Comparison of ENCODE assay signal across 8 cellular contexts in genomic region chr7:73701357-73701995, GRCh38. TPM values are rescaled to one million over a fixed set of nuclear protein-coding genes. Genes with fewer than 3 reads are reported as not detected.
DNase-seq lines count a peak whose midpoint lies in the region; ATAC-seq and TF ChIP-seq lines count a peak whose summit lies in the region.

No MANE protein-coding gene starts in this region.

- no peaks in the 10 kb centered on the region for H3K27me3 ChIP-seq in Loucy (ENCODE audit: insufficient read depth, low read length, poor library complexity, severe bottlenecking)
- no peaks in the 10 kb centered on the region for H3K27me3 ChIP-seq in adrenal gland
- H3K27me3 ChIP-seq in transverse colon, result no peaks in the 10 kb centered on the region

- H3K4me2 ChIP-seq in Loucy (ENCODE audit: low read depth, low read length, poor library complexity, severe bottlenecking), result no peak overlapping the region

- no peaks in the 10 kb centered on the region for H4K20me1 ChIP-seq in Loucy (ENCODE audit: insufficient read depth, low read length, poor library complexity, severe bottlenecking)

- TF ChIP-seq POLR2A in adrenal gland (IDR thresholded peaks at IDR 0.05), result no peak
- no peak for TF ChIP-seq POLR2A in transverse colon (IDR thresholded peaks at IDR 0.05)

- H3K9me2 ChIP-seq in Loucy (replicated peaks; ENCODE audit: low read depth, low read length), result no peaks in the 10 kb centered on the region

- WGBS in adrenal gland, 4 donors, result 62 to 68% (median 65%) methylated on average over 11 to 13 of the region's 13 CpGs
- whole genome bisulfite sequencing in transverse colon (ENCODE audit: low coverage in 1 of 2), 2 donors, result 72 to 100% methylated on average over 2 to 13 of the region's 13 CpGs

- in situ Hi-C loops in transverse colon (cut with MboI; ENCODE audit: low pct_ligation_motif_present in 1 of 4, low pct_unique_long_range_greater_than_20kb in 1 of 4, low sequenced_read_pairs in 3 of 4), result no loop called here

- H3K9me3 ChIP-seq in Loucy (ENCODE audit: insufficient read depth, low read depth, low read length), result no peaks in the 10 kb centered on the region
- no peaks in the 10 kb centered on the region for H3K9me3 ChIP-seq in adrenal gland (replicated peaks in 1 of 3)
- H3K9me3 ChIP-seq in transverse colon, result no peaks in the 10 kb centered on the region

- DNase-seq in SHP77 (lab: John Stamatoyannopoulos, UW), result peak; percentile 40 to 61
- no peak for DNase-seq in SHP77 treated with DMSO at 0.1 percent for 48 hours (lab: John Stamatoyannopoulos, UW)
- DNase-seq in adrenal gland, result peak in 6 of 7 donors; percentile 48 to 81 (median 60)
- peak; percentile 52 for DNase-seq in iris pigment epithelial cell (ENCODE audit: low read depth)
- DNase-seq in transverse colon, result peak; percentile 62
- DNase-seq in posterior vena cava (ENCODE audit: low spot score), result no peak

- H3K4me1 ChIP-seq in Loucy (ENCODE audit: insufficient read depth, low read length, poor library complexity, severe bottlenecking) (no peaks in the 10 kb centered on the region), adrenal gland (replicated peaks in 1 of 2) (no peaks in the 10 kb centered on the region), transverse colon (peaks cover 7 to 20% (median 16%) of the 10 kb centered on the region in 4 donors)

- no peak for ATAC-seq in GM19035 (IDR thresholded peaks at IDR 0.05; ENCODE audit: unreplicated experiment)

- H3F3A ChIP-seq in Loucy (ENCODE audit: low read depth), result no peaks in the 10 kb centered on the region

- H3K27ac ChIP-seq in adrenal gland, result no peak overlapping the region
- no peak overlapping the region for H3K27ac ChIP-seq in transverse colon

- H3K36me3 ChIP-seq in Loucy (ENCODE audit: insufficient read depth, low read length) (peaks cover 24% of the 10 kb centered on the region; the same call in 1 of the 2 replicates), adrenal gland (replicated peaks in 1 of 2) (peaks cover 0 to 28% of the 10 kb centered on the region in 2 donors), transverse colon (peaks cover 0 to 7% (median under 1%) of the 10 kb centered on the region in 4 donors)

- H3K4me3 ChIP-seq in Loucy (ENCODE audit: low read length, poor library complexity, severe bottlenecking) (no peak overlapping the region), adrenal gland (no peak overlapping the region), transverse colon (no peak overlapping the region)

- no peak overlapping the region for H2AFZ ChIP-seq in Loucy (ENCODE audit: low read length)

- H3K79me2 ChIP-seq in Loucy (ENCODE audit: insufficient read depth, low read length), result no peaks in the 10 kb centered on the region

- TF ChIP-seq CTCF in Loucy (conservative IDR thresholded peaks at IDR 0.05; ENCODE audit: low read length) (peak; percentile 64), adrenal gland (IDR thresholded peaks at IDR 0.05) (peak; percentile 16 to 63 (median 50)), transverse colon (IDR thresholded peaks at IDR 0.05) (peak; percentile 51 to 72 (median 61))

- intact Hi-C loops in adrenal gland (cut with DNase I), result no loop called here
- intact Hi-C loops in transverse colon (cut with DNase I; ENCODE audit: low total_unique reads), result no loop called here
- intact Hi-C loops in posterior vena cava (cut with DNase I), result no loop called here

- TF ChIP-seq EP300 in transverse colon (IDR thresholded peaks at IDR 0.05; ENCODE audit: low read depth), result no peak

- no peak overlapping the region for H3K9ac ChIP-seq in Loucy (ENCODE audit: low read depth, low read length, poor library complexity, severe bottlenecking)

RNA-seq across cellular contexts. Expression of gene STX1A, which starts 18.0 kb away (rescaled TPM):
- total RNA-seq in adrenal gland (1 to 10 TPM in 7 of 8 donors, under 1 TPM in 1; 0.52 to 8.0 (median 4.2) TPM), transverse colon (1 to 10 TPM; 4.1 to 6.0 (median 5.0) TPM), posterior vena cava (1 to 10 TPM; 3.4 to 4.0 TPM)
- 10 to 100 TPM in 1 of 3 donors, 1 to 10 TPM in 2; 5.3 to 28.1 (median 7.2) TPM for polyA plus RNA-seq in adrenal gland

RNA-seq across cellular contexts. Expression of gene BUD23, which starts 18.1 kb away (rescaled TPM):
- 10 to 100 TPM; 34.7 to 69.4 (median 61.1) TPM for total RNA-seq in adrenal gland
- 100 to 1,000 TPM in 2 of 3 donors, 10 to 100 TPM in 1; 79.5 to 123 (median 115) TPM for polyA plus RNA-seq in adrenal gland
- 10 to 100 TPM; 12.0 to 55.9 (median 30.3) TPM for total RNA-seq in transverse colon
- total RNA-seq in posterior vena cava, result 10 to 100 TPM; 44.6 to 46.6 TPM

RNA-seq across cellular contexts. Expression of gene DNAJC30, which starts 18.2 kb away (rescaled TPM):
- total RNA-seq in adrenal gland (10 to 100 TPM in 7 of 8 donors, 1 to 10 TPM in 1; 9.0 to 28.2 (median 18.3) TPM), transverse colon (10 to 100 TPM in 1 of 4 donors, 1 to 10 TPM in 3; 1.9 to 26.7 (median 6.8) TPM), posterior vena cava (1 to 10 TPM; 6.2 to 7.7 TPM)
- 10 to 100 TPM in 2 of 3 donors, 1 to 10 TPM in 1; 9.9 to 14.8 (median 13.9) TPM for polyA plus RNA-seq in adrenal gland

RNA-seq across cellular contexts. Expression of gene VPS37D, which starts 33.8 kb away (rescaled TPM):
- 1 to 10 TPM in 5 of 8 donors, under 1 TPM in 3; 0.54 to 7.0 (median 2.0) TPM for total RNA-seq in adrenal gland
- polyA plus RNA-seq in adrenal gland, result 1 to 10 TPM in 2 of 3 donors, under 1 TPM in 1; 0.20 to 2.0 (median 1.4) TPM
- 1 to 10 TPM in 1 of 4 donors, under 1 TPM in 1, not detected in 2; 0.82 to 3.5 TPM for total RNA-seq in transverse colon
- 1 to 10 TPM; 1.2 to 2.0 TPM for total RNA-seq in posterior vena cava

RNA-seq across cellular contexts. Expression of gene ABHD11, which starts 37.1 kb away (rescaled TPM):
- total RNA-seq in adrenal gland (10 to 100 TPM; 13.0 to 20.5 (median 18.2) TPM), transverse colon (100 to 1,000 TPM; 108 to 177 (median 117) TPM), posterior vena cava (1 to 10 TPM; 7.0 to 7.1 TPM)
- polyA plus RNA-seq in adrenal gland, result 10 to 100 TPM; 15.4 to 41.6 (median 39.2) TPM

Comparison
In these comparisons a context has a peak if more than half of its experiments do, and no peak if none do; other contexts are left out.
1. DNase-seq: peak in SHP77 (2 of 2), adrenal gland (6 of 7), iris pigment epithelial cell (single experiment) and transverse colon (single experiment); none in SHP77 treated with DMSO at 0.1 percent for 48 hours (single experiment) and posterior vena cava (single experiment).
2. Peak in every context shown above with its lines, with median percentiles within 50 percentile points of each other: CTCF ChIP-seq.